Comparison of ENCODE assay signal across 18 cellular contexts in the genomic region with DNA sequence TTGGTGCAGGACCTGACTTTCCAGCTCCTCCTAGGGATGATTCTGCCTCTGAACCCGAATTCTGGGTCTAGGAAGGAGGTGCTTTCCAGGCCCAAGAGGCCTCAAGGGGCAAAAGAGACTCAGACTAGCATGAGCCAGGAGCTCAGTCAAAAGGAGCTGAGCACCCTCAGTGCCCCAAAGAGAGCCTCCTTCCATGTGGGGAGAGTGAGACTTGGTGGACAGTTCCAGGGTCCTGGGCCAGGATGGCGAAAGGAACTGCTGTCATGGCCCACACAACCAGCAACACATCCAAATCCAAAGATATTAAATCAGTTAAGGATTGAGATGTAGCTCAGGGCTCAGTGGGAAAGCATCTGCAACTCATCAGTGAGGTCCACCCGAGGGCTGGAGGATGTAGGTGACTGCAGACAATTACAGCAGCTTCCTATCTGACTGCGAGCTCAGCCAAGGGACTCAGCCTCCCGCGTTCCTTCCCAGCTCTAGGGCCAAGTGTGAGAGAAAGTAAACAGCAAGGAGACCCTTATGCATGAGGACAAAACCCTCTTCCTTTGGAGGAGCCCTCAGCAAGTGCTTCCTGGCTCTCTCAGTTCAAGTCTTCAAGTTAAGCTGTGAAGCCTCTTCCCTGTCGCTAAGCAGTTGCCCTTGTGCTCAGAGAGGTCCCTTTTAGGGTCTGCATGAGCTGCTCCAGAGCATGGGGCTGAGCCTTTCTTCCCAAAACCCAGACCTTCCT.
"Had no signal": no experiment of that assay in that cellular context is flagged by ENCODE, and none has a peak within 500 bp of the region (broad histone marks: within the 10 kb centered on the region; RNA-seq: fewer than 3 reads in every experiment).

No MANE protein-coding gene starts in this region.

- H3K9me3 ChIP-seq: body of pancreas, sigmoid colon, thyroid gland had no signal

- FAIRE-seq: colon, islet of Langerhans, urothelium cell line had no signal

- ATAC-seq: activated CD4-positive, CD25-positive, alpha-beta regulatory T cell treated with anti-CD3 and anti-CD28 coated beads, Interleukin-2, amount 50 U/mL, for 24 hours; body of pancreas; foreskin keratinocyte; left cardiac atrium; stimulated activated memory B cell treated with anti-CD40 and anti-IgM and Interleukin-4, amounts not matched to agents 10 μg/mL and 1 μg/mL and 100 μg/mL, for 72 hours had no signal

- H3K27me3 ChIP-seq: body of pancreas, dorsolateral prefrontal cortex, hepatocyte, sigmoid colon, thyroid gland had no signal

- DNase-seq: activated CD4-positive, alpha-beta T cell treated with anti-CD3 and anti-CD28 coated beads, Interleukin-2, amount 50 U/mL, for 1 hour; activated naive CD4-positive, alpha-beta T cell treated with Interleukin-2 at 50 U/mL for 16 hours; body of pancreas; central memory CD4-positive, alpha-beta T cell; dorsolateral prefrontal cortex; foreskin keratinocyte; left cardiac atrium; sigmoid colon; stimulated activated CD4-positive, alpha-beta T cell treated with anti-CD3 and anti-CD28 coated beads, Interleukin-4, amount 100 ng/mL, for 4 hours; thyroid gland had no signal

- H3K79me2 ChIP-seq: hepatocyte had no signal

- H3K27ac ChIP-seq: dorsolateral prefrontal cortex, epithelial cell of prostate, foreskin keratinocyte, sigmoid colon, thyroid gland had no signal

- H3K4me1 ChIP-seq: body of pancreas, sigmoid colon, thyroid gland had no signal

- H3K4me3 ChIP-seq: body of pancreas, dorsolateral prefrontal cortex, hepatocyte, lung, sigmoid colon, thyroid gland had no signal

- H2AFZ ChIP-seq: hepatocyte had no signal

- H3K36me3 ChIP-seq: sigmoid colon, thyroid gland had no signal
